ENCODE assay signal across 15 cellular contexts in genomic region chr6:50608421-50608820, GRCh38.
DNase-seq lines count a peak whose midpoint lies in the region; ATAC-seq and TF ChIP-seq lines count a peak whose summit lies in the region.
"Had no signal": no experiment of that assay in that cellular context is flagged by ENCODE, and none has a peak within 500 bp of the region (broad histone marks: within the 10 kb centered on the region; RNA-seq: fewer than 3 reads in every experiment).

No MANE protein-coding gene starts in this region.

- H3K4me1 Mint-ChIP-seq in HFFc6 (ENCODE audit: low read depth) = no peaks in the 10 kb centered on the region
- H3K4me1 Mint-ChIP-seq: IgD-negative memory B cell had no signal

- H3K27ac ChIP-seq in liver (ENCODE audit: low read depth in 1 of 2, low read length in 2 of 2) = no peak overlapping the region
- H3K27ac ChIP-seq: SJSA1 had no signal

- no peak overlapping the region for H3K9ac ChIP-seq in liver (ENCODE audit: low read depth in 1 of 2, low read length in 2 of 2)

- H3K27ac Mint-ChIP-seq in HFFc6 = no peak overlapping the region
- H3K27ac Mint-ChIP-seq: CD8-positive, alpha-beta T cell; IgD-negative memory B cell; T-helper 2 cell treated with Interferon-gamma antibody and Interleukin-4, amounts not matched to agents 5 μg/mL and 100 μg/mL, for 36 hours had no signal

- WGBS in liver = 24% methylated on average over 5 of the region's 5 CpGs

- no peaks in the 10 kb centered on the region; the same call in 1 of the 2 replicates for H3K27me3 Mint-ChIP-seq in HFFc6 (ENCODE audit: insufficient read depth)
- H3K27me3 Mint-ChIP-seq: IgD-negative memory B cell had no signal

- H3K9me3 Mint-ChIP-seq in HFFc6 = peaks cover 7% of the 10 kb centered on the region
- H3K9me3 Mint-ChIP-seq: T-helper 2 cell treated with Interferon-gamma antibody and Interleukin-4, amounts not matched to agents 5 μg/mL and 100 μg/mL, for 36 hours had no signal

- H3K4me3 Mint-ChIP-seq in HFFc6 = no peak overlapping the region
- H3K4me3 Mint-ChIP-seq: CD8-positive, alpha-beta T cell; IgD-negative memory B cell; T-helper 2 cell treated with Interferon-gamma antibody and Interleukin-4, amounts not matched to agents 5 μg/mL and 100 μg/mL, for 36 hours had no signal

- peaks cover 0 to 5% (median 2%) of the 10 kb centered on the region in 4 donors for H3K4me1 ChIP-seq in liver (ENCODE audit: control insufficient read depth in 4 of 4, insufficient read depth in 4 of 4, low read length in 3 of 4)
- H3K4me1 ChIP-seq: SJSA1 had no signal

- H3K36me3 Mint-ChIP-seq in HFFc6 (ENCODE audit: low read depth) = no peaks in the 10 kb centered on the region
- H3K36me3 Mint-ChIP-seq: CD8-positive, alpha-beta T cell; IgD-negative memory B cell had no signal

- TF ChIP-seq CTCF in liver (IDR thresholded peaks at IDR 0.05; ENCODE audit: low read depth, low read length, missing input control) (no peak), HFFc6 (IDR thresholded peaks at IDR 0.05) (no peak)

- H3K4me3 ChIP-seq in liver (ENCODE audit: low read depth in 1 of 3, low read length in 3 of 3) = peak overlapping the region in 1 of 3 donors; percentile 37
- H3K4me3 ChIP-seq: SJSA1 had no signal

- DNase-seq in NCI-H1105 (lab: John Stamatoyannopoulos, UW) = peak; percentile 15
- DNase-seq in NCI-H510A (lab: John Stamatoyannopoulos, UW) = peak; percentile 69
- peak; percentile 35 for DNase-seq in SHP77 treated with DMSO at 0.1 percent for 48 hours (lab: John Stamatoyannopoulos, UW)
- no peak for DNase-seq in HFFc6
- DNase-seq: CD8-positive, alpha-beta T cell; HCEC 1CT; NCI-H1694 treated with DMSO at 0.1 percent for 48 hours; NCI-H524; SW 1271 had no signal

- H3K9me3 ChIP-seq in liver (ENCODE audit: control insufficient read depth in 4 of 4, low read length in 3 of 4) = no peaks in the 10 kb centered on the region
- H3K9me3 ChIP-seq: SJSA1 had no signal

- TF ChIP-seq RAD21 in liver (IDR thresholded peaks at IDR 0.05) = no peak

- no peak for ATAC-seq in HG02852 (IDR thresholded peaks at IDR 0.05; ENCODE audit: unreplicated experiment)
- ATAC-seq in GM19035 (IDR thresholded peaks at IDR 0.05; ENCODE audit: unreplicated experiment) = no peak
- ATAC-seq: CD8-positive, alpha-beta T cell had no signal

- H3K27me3 ChIP-seq in liver (ENCODE audit: control insufficient read depth in 4 of 4, insufficient read depth in 4 of 4, low read length in 3 of 4) = peaks cover 0 to 3% (median 0%) of the 10 kb centered on the region in 4 donors
- H3K27me3 ChIP-seq: SJSA1 had no signal

- no peaks in the 10 kb centered on the region for H3K36me3 ChIP-seq in liver (ENCODE audit: control insufficient read depth in 4 of 4, insufficient read depth in 3 of 4, low read depth in 1 of 4, low read length in 3 of 4)
- H3K36me3 ChIP-seq: SJSA1 had no signal

TF ChIP-seq in liver, 16 proteins besides CTCF, POLR2A, EP300 and RAD21:
- TF ChIP-seq FOXA1 (IDR thresholded peaks at IDR 0.05) (no peak), GABPA (IDR thresholded peaks at IDR 0.05 in 1 of 2, conservative IDR thresholded peaks at IDR 0.05 in 1 of 2) (no peak), TAF1 (conservative IDR thresholded peaks at IDR 0.05) (no peak), REST (IDR thresholded peaks at IDR 0.05) (no peak), MAX (IDR thresholded peaks at IDR 0.05) (no peak), EGR1 (IDR thresholded peaks at IDR 0.05; ENCODE audit: low read depth in 2 of 2) (no peak), ATF3 (IDR thresholded peaks at IDR 0.05) (peak; percentile 85), HNF4A (conservative IDR thresholded peaks at IDR 0.05) (peak in 1 of 2 donors; percentile 20), SP1 (IDR thresholded peaks at IDR 0.05) (no peak), ZBTB33 (IDR thresholded peaks at IDR 0.05) (no peak), FOXA2 (IDR thresholded peaks at IDR 0.05) (peak; percentile 27), YY1 (IDR thresholded peaks at IDR 0.05) (no peak), JUND (IDR thresholded peaks at IDR 0.05) (peak in 1 of 2 donors; percentile 29), RXRA (IDR thresholded peaks at IDR 0.05) (no peak), HNF4G (IDR thresholded peaks at IDR 0.05) (no peak)
